Comparison of ENCODE assay signal across 1 cellular context in the genomic region with DNA sequence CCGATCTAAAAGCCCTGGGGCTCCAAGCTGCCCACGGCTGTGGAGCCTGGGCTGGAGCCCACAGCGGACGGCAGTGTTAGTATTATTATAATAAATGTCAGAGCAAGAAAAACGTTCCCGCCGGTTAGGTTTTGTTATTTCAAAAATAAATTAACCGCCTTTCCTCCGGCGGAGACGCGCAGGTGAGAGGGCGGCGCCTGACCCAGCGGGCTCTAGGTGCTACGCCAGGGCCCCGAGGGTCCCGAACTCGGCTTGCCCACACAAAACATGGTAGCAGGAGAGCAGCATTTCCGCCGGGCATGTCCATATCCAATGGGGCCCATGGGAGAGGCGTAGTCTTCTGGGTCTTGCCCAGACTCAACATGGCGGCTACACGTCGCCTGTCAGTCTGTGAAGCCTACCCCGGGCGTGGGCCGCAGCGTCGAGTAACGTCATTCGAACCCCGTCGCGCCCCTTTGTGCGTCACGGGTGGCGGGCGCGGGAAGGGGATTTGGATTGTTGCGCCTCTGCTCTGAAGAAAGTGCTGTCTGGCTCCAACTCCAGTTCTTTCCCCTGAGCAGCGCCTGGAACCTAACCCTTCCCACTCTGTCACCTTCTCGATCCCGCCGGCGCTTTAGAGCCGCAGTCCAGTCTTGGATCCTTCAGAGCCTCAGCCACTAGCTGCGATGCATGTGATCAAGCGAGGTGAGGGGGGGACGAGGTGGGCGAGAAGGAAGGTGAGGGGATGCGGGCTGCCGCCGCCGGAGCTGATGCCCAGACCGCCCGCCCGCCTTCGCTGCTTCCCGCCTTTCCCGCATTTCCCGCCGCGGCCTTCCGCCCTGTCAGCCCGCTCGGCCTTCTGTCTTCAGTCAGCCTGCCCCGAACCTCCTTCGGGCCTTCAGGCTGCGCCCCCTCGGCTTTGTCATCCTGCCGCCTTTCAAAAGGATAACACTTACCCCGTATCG.
TF ChIP-seq lines count a peak whose summit lies in the region.

A gene (plus strand): TSS at position 452 of the 944 bp plus-strand sequence. CDS start 214 bp downstream, at position 666.

TF ChIP-seq in K562, 482 proteins besides CTCF, POLR2A, EP300 and RAD21 (continued from another document and continues in another):
- TF ChIP-seq, protein P1, sequence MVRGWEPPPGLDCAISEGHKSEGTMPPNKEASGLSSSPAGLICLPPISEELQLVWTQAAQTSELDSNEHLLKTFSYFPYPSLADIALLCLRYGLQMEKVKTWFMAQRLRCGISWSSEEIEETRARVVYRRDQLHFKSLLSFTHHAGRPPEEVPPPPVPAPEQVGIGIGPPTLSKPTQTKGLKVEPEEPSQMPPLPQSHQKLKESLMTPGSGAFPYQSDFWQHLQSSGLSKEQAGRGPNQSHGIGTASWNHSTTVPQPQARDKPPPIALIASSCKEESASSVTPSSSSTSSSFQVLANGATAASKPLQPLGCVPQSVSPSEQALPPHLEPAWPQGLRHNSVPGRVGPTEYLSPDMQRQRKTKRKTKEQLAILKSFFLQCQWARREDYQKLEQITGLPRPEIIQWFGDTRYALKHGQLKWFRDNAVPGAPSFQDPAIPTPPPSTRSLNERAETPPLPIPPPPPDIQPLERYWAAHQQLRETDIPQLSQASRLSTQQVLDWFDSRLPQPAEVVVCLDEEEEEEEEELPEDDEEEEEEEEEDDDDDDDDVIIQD (CRISPR knock-in tag; IDR thresholded peaks at IDR 0.05): no peak
- TF ChIP-seq, protein P2, sequence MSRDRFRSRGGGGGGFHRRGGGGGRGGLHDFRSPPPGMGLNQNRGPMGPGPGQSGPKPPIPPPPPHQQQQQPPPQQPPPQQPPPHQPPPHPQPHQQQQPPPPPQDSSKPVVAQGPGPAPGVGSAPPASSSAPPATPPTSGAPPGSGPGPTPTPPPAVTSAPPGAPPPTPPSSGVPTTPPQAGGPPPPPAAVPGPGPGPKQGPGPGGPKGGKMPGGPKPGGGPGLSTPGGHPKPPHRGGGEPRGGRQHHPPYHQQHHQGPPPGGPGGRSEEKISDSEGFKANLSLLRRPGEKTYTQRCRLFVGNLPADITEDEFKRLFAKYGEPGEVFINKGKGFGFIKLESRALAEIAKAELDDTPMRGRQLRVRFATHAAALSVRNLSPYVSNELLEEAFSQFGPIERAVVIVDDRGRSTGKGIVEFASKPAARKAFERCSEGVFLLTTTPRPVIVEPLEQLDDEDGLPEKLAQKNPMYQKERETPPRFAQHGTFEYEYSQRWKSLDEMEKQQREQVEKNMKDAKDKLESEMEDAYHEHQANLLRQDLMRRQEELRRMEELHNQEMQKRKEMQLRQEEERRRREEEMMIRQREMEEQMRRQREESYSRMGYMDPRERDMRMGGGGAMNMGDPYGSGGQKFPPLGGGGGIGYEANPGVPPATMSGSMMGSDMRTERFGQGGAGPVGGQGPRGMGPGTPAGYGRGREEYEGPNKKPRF (IDR thresholded peaks at IDR 0.05; ENCODE audit: low read depth, low read length): no peak
- TF ChIP-seq MCM7 (IDR thresholded peaks at IDR 0.05) (no peak), KDM1A (IDR thresholded peaks at IDR 0.05) (no peak), ZNF436 (CRISPR knock-in tag; IDR thresholded peaks at IDR 0.05) (no peak), ZFP1 (CRISPR knock-in tag; IDR thresholded peaks at IDR 0.05) (no peak), ETV6 (IDR thresholded peaks at IDR 0.05; ENCODE audit: borderline replicate concordance in 1 of 2, low read depth in 2 of 2, low read length in 1 of 2) (no peak), ETV6 (CRISPR knock-in tag; IDR thresholded peaks at IDR 0.05; ENCODE audit: borderline replicate concordance) (no peak), TGIF2 (CRISPR knock-in tag; IDR thresholded peaks at IDR 0.05) (no peak; the same call in 1 of the 2 replicates), ZFX (CRISPR knock-in tag; IDR thresholded peaks at IDR 0.05) (peak; percentile 96), ELF1 (tag; IDR thresholded peaks at IDR 0.05) (peak; percentile 64; the same call in 1 of the 2 replicates), PHB2 (IDR thresholded peaks at IDR 0.05; ENCODE audit: low read depth) (no peak), ZNF184 (CRISPR knock-in tag; IDR thresholded peaks at IDR 0.05) (no peak), ARNT (IDR thresholded peaks at IDR 0.05) (no peak), HNRNPUL1 (IDR thresholded peaks at IDR 0.05; ENCODE audit: low read length) (no peak), L3MBTL2 (IDR thresholded peaks at IDR 0.05) (peak; percentile 76), DMBX1 (CRISPR knock-in tag; IDR thresholded peaks at IDR 0.05; ENCODE audit: borderline replicate concordance) (no peak), BCOR (IDR thresholded peaks at IDR 0.05) (no peak), NFIC (IDR thresholded peaks at IDR 0.05) (no peak)
- TF ChIP-seq, protein P3, sequence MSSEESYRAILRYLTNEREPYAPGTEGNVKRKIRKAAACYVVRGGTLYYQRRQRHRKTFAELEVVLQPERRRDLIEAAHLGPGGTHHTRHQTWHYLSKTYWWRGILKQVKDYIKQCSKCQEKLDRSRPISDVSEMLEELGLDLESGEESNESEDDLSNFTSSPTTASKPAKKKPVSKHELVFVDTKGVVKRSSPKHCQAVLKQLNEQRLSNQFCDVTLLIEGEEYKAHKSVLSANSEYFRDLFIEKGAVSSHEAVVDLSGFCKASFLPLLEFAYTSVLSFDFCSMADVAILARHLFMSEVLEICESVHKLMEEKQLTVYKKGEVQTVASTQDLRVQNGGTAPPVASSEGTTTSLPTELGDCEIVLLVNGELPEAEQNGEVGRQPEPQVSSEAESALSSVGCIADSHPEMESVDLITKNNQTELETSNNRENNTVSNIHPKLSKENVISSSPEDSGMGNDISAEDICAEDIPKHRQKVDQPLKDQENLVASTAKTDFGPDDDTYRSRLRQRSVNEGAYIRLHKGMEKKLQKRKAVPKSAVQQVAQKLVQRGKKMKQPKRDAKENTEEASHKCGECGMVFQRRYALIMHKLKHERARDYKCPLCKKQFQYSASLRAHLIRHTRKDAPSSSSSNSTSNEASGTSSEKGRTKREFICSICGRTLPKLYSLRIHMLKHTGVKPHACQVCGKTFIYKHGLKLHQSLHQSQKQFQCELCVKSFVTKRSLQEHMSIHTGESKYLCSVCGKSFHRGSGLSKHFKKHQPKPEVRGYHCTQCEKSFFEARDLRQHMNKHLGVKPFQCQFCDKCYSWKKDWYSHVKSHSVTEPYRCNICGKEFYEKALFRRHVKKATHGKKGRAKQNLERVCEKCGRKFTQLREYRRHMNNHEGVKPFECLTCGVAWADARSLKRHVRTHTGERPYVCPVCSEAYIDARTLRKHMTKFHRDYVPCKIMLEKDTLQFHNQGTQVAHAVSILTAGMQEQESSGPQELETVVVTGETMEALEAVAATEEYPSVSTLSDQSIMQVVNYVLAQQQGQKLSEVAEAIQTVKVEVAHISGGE (CRISPR knock-in tag; IDR thresholded peaks at IDR 0.05): peak in 1 of 3 experiments; percentile 69; a peak in 2 of 6 replicates
- TF ChIP-seq, protein P4, sequence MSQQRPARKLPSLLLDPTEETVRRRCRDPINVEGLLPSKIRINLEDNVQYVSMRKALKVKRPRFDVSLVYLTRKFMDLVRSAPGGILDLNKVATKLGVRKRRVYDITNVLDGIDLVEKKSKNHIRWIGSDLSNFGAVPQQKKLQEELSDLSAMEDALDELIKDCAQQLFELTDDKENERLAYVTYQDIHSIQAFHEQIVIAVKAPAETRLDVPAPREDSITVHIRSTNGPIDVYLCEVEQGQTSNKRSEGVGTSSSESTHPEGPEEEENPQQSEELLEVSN (IDR thresholded peaks at IDR 0.05; ENCODE audit: borderline replicate concordance in 1 of 2, extremely low read depth in 1 of 2, insufficient read depth in 1 of 2, insufficient read length in 1 of 2, low read depth in 1 of 2, low read length in 1 of 2, poor library complexity in 1 of 2, severe bottlenecking in 1 of 2): peak; percentile 67 to 81
- TF ChIP-seq, protein P5, sequence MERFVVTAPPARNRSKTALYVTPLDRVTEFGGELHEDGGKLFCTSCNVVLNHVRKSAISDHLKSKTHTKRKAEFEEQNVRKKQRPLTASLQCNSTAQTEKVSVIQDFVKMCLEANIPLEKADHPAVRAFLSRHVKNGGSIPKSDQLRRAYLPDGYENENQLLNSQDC (CRISPR knock-in tag; IDR thresholded peaks at IDR 0.05): 0 out of 2 replicates have a peak, but pooled peaks have one; percentile 15
- TF ChIP-seq, protein P6, sequence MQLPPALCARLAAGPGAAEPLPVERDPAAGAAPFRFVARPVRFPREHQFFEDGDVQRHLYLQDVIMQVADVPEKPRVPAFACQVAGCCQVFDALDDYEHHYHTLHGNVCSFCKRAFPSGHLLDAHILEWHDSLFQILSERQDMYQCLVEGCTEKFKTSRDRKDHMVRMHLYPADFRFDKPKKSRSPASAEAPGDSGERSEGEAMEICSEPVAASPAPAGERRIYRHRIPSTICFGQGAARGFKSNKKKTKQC (CRISPR knock-in tag; IDR thresholded peaks at IDR 0.05): peak; percentile 69; the same call in 1 of the 2 replicates
- TF ChIP-seq, protein P7, sequence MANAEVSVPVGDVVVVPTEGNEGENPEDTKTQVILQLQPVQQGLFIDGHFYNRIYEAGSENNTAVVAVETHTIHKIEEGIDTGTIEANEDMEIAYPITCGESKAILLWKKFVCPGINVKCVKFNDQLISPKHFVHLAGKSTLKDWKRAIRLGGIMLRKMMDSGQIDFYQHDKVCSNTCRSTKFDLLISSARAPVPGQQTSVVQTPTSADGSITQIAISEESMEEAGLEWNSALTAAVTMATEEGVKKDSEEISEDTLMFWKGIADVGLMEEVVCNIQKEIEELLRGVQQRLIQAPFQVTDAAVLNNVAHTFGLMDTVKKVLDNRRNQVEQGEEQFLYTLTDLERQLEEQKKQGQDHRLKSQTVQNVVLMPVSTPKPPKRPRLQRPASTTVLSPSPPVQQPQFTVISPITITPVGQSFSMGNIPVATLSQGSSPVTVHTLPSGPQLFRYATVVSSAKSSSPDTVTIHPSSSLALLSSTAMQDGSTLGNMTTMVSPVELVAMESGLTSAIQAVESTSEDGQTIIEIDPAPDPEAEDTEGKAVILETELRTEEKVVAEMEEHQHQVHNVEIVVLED (CRISPR knock-in tag; IDR thresholded peaks at IDR 0.05): peak; percentile 90
- TF ChIP-seq, protein P8, sequence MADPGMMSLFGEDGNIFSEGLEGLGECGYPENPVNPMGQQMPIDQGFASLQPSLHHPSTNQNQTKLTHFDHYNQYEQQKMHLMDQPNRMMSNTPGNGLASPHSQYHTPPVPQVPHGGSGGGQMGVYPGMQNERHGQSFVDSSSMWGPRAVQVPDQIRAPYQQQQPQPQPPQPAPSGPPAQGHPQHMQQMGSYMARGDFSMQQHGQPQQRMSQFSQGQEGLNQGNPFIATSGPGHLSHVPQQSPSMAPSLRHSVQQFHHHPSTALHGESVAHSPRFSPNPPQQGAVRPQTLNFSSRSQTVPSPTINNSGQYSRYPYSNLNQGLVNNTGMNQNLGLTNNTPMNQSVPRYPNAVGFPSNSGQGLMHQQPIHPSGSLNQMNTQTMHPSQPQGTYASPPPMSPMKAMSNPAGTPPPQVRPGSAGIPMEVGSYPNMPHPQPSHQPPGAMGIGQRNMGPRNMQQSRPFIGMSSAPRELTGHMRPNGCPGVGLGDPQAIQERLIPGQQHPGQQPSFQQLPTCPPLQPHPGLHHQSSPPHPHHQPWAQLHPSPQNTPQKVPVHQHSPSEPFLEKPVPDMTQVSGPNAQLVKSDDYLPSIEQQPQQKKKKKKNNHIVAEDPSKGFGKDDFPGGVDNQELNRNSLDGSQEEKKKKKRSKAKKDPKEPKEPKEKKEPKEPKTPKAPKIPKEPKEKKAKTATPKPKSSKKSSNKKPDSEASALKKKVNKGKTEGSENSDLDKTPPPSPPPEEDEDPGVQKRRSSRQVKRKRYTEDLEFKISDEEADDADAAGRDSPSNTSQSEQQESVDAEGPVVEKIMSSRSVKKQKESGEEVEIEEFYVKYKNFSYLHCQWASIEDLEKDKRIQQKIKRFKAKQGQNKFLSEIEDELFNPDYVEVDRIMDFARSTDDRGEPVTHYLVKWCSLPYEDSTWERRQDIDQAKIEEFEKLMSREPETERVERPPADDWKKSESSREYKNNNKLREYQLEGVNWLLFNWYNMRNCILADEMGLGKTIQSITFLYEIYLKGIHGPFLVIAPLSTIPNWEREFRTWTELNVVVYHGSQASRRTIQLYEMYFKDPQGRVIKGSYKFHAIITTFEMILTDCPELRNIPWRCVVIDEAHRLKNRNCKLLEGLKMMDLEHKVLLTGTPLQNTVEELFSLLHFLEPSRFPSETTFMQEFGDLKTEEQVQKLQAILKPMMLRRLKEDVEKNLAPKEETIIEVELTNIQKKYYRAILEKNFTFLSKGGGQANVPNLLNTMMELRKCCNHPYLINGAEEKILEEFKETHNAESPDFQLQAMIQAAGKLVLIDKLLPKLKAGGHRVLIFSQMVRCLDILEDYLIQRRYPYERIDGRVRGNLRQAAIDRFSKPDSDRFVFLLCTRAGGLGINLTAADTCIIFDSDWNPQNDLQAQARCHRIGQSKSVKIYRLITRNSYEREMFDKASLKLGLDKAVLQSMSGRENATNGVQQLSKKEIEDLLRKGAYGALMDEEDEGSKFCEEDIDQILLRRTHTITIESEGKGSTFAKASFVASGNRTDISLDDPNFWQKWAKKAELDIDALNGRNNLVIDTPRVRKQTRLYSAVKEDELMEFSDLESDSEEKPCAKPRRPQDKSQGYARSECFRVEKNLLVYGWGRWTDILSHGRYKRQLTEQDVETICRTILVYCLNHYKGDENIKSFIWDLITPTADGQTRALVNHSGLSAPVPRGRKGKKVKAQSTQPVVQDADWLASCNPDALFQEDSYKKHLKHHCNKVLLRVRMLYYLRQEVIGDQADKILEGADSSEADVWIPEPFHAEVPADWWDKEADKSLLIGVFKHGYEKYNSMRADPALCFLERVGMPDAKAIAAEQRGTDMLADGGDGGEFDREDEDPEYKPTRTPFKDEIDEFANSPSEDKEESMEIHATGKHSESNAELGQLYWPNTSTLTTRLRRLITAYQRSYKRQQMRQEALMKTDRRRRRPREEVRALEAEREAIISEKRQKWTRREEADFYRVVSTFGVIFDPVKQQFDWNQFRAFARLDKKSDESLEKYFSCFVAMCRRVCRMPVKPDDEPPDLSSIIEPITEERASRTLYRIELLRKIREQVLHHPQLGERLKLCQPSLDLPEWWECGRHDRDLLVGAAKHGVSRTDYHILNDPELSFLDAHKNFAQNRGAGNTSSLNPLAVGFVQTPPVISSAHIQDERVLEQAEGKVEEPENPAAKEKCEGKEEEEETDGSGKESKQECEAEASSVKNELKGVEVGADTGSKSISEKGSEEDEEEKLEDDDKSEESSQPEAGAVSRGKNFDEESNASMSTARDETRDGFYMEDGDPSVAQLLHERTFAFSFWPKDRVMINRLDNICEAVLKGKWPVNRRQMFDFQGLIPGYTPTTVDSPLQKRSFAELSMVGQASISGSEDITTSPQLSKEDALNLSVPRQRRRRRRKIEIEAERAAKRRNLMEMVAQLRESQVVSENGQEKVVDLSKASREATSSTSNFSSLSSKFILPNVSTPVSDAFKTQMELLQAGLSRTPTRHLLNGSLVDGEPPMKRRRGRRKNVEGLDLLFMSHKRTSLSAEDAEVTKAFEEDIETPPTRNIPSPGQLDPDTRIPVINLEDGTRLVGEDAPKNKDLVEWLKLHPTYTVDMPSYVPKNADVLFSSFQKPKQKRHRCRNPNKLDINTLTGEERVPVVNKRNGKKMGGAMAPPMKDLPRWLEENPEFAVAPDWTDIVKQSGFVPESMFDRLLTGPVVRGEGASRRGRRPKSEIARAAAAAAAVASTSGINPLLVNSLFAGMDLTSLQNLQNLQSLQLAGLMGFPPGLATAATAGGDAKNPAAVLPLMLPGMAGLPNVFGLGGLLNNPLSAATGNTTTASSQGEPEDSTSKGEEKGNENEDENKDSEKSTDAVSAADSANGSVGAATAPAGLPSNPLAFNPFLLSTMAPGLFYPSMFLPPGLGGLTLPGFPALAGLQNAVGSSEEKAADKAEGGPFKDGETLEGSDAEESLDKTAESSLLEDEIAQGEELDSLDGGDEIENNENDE (IDR thresholded peaks at IDR 0.05; ENCODE audit: low read depth, low read length): no peak
- TF ChIP-seq, protein P9, sequence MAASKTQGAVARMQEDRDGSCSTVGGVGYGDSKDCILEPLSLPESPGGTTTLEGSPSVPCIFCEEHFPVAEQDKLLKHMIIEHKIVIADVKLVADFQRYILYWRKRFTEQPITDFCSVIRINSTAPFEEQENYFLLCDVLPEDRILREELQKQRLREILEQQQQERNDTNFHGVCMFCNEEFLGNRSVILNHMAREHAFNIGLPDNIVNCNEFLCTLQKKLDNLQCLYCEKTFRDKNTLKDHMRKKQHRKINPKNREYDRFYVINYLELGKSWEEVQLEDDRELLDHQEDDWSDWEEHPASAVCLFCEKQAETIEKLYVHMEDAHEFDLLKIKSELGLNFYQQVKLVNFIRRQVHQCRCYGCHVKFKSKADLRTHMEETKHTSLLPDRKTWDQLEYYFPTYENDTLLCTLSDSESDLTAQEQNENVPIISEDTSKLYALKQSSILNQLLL (CRISPR knock-in tag; IDR thresholded peaks at IDR 0.05; ENCODE audit: borderline replicate concordance): no peak
